ENCODE assay signal across 8 cellular contexts in the genomic region with DNA sequence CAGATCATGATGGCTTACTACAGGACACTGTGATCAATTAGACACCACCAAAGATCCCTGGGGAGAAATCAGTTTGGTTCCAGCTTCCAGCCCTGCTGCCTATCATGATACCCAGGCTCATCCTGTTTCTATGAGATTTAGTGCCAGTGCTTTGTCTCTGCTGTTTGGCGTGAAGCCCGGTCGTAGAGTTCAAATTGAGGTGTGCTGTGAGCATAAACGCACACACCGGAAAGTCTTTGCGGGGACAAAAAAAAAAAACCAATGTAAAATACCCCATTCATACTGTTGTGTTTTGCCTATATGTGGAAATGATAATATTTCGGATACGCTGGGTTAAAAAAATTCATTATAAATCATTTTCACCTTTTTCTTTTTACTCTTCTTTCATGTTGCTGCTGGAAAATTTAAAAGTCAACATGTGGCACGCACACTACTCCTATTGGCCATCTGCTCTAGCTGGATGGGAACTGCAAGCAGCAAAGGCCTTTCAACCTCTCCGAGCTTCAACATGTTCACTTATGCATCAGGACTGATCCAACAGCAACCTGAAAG. TPM values are rescaled to one million over a fixed set of nuclear protein-coding genes. Genes with fewer than 3 reads are reported as not detected.
DNase-seq lines count a peak whose midpoint lies in the region; ATAC-seq and TF ChIP-seq lines count a peak whose summit lies in the region.

No MANE protein-coding gene starts in this region.

- POLR2A ChIA-PET in CD4-positive, alpha-beta T cell (lab: Charles Lee): interaction anchor here (0.7 to 2.5 kb wide), 12 partner anchors 9 to 1098 kb away, joined by 3 to 58 read pairs (median 4); partner anchors contain the start of genes GAB3, MPP1 and RPL10

- in situ Hi-C loops in transverse colon (cut with MboI; ENCODE audit: low pct_ligation_motif_present in 1 of 4, low pct_unique_long_range_greater_than_20kb in 1 of 4, low sequenced_read_pairs in 3 of 4): no loop called here

- H3K9me3 Mint-ChIP-seq in CD4-positive, alpha-beta T cell: no peaks in the 10 kb centered on the region
- H3K9me3 Mint-ChIP-seq in activated naive CD8-positive, alpha-beta T cell treated with anti-CD3 and anti-CD28 coated beads, Interleukin-2, amount 50 U/mL, for 24 hours: no peaks in the 10 kb centered on the region

- no peak for TF ChIP-seq CTCF in CD4-positive, alpha-beta T cell (IDR thresholded peaks at IDR 0.05)
- TF ChIP-seq CTCF in LNCaP clone FGC (IDR thresholded peaks at IDR 0.05; ENCODE audit: control insufficient read depth, extremely low read depth, insufficient read depth) (no peak), transverse colon (IDR thresholded peaks at IDR 0.05) (no peak)

- intact Hi-C loops in CD4-positive, alpha-beta T cell (cut with DNase I, micrococcal nuclease): loop anchor here (1.0 to 2.0 kb wide), 3 partner anchors 43 to 79 kb away; partner anchors contain the start of gene MPP1 (in 1 of the 2)
- intact Hi-C loops in transverse colon (cut with DNase I; ENCODE audit: low total_unique reads): no loop called here

- H3K27me3 Mint-ChIP-seq in CD4-positive, alpha-beta T cell: no peaks in the 10 kb centered on the region
- no peaks in the 10 kb centered on the region for H3K27me3 Mint-ChIP-seq in activated naive CD8-positive, alpha-beta T cell treated with anti-CD3 and anti-CD28 coated beads, Interleukin-2, amount 50 U/mL, for 24 hours

- DNase-seq in CD4-positive, alpha-beta T cell: peak in 2 of 10 experiments; percentile 9 to 13
- DNase-seq in LNCaP clone FGC (ENCODE audit: low read depth): peak; percentile 21
- DNase-seq in activated naive CD8-positive, alpha-beta T cell treated with anti-CD3 and anti-CD28 coated beads, Interleukin-2, amount 50 U/mL, for 24 hours: no peak
- peak; percentile 60 for DNase-seq in left lobe of liver (ENCODE audit: low spot score)
- DNase-seq in transverse colon: peak; percentile 34
- DNase-seq in ureter (ENCODE audit: low spot score): no peak
- DNase-seq in stimulated activated CD4-positive, alpha-beta T cell treated with anti-CD3 and anti-CD28 coated beads, Interleukin-4, amount 100 ng/mL, for 1 hour: no peak

- H3K9me3 ChIP-seq in CD4-positive, alpha-beta T cell (ENCODE audit: control insufficient read depth, low read length): no peaks in the 10 kb centered on the region
- no peaks in the 10 kb centered on the region for H3K9me3 ChIP-seq in transverse colon

- H3K27ac Mint-ChIP-seq in CD4-positive, alpha-beta T cell: peak overlapping the region; percentile 95
- H3K27ac Mint-ChIP-seq in activated naive CD8-positive, alpha-beta T cell treated with anti-CD3 and anti-CD28 coated beads, Interleukin-2, amount 50 U/mL, for 24 hours: peak overlapping the region; percentile 92

- no peaks in the 10 kb centered on the region for H3K27me3 ChIP-seq in CD4-positive, alpha-beta T cell (ENCODE audit: control insufficient read depth, insufficient read depth, low read length)
- H3K27me3 ChIP-seq in transverse colon: no peaks in the 10 kb centered on the region

- no peak for TF ChIP-seq POLR2A in transverse colon (IDR thresholded peaks at IDR 0.05)

- H3K27ac ChIP-seq in CD4-positive, alpha-beta T cell (ENCODE audit: low read depth, low read length): peak overlapping the region; percentile 57
- H3K27ac ChIP-seq in transverse colon: peak overlapping the region; percentile 76 to 89 (median 82)

- H3K4me1 ChIP-seq in transverse colon: peaks cover 0 to 15% (median 3%) of the 10 kb centered on the region in 4 donors

- H3K4me3 Mint-ChIP-seq in CD4-positive, alpha-beta T cell: peak overlapping the region; percentile 91
- H3K4me3 Mint-ChIP-seq in activated naive CD8-positive, alpha-beta T cell treated with anti-CD3 and anti-CD28 coated beads, Interleukin-2, amount 50 U/mL, for 24 hours: peak overlapping the region; percentile 88

- WGBS in transverse colon (ENCODE audit: low coverage in 1 of 2), 2 donors: 58% methylated on average over 10 of the region's 10 CpGs; no CpG with 5 or more reads in 1 of the 2 donors

- peak overlapping the region; percentile 83 for H3K4me3 ChIP-seq in LNCaP clone FGC (ENCODE audit: low read depth, low read length)
- H3K4me3 ChIP-seq in transverse colon: peak overlapping the region in 3 of 4 donors; percentile 56 to 70 (median 68)

- H3K36me3 Mint-ChIP-seq in CD4-positive, alpha-beta T cell (ENCODE audit: low read depth): peaks cover 28% of the 10 kb centered on the region
- peaks cover 30% of the 10 kb centered on the region for H3K36me3 Mint-ChIP-seq in activated naive CD8-positive, alpha-beta T cell treated with anti-CD3 and anti-CD28 coated beads, Interleukin-2, amount 50 U/mL, for 24 hours (ENCODE audit: low read depth)

- no peaks in the 10 kb centered on the region for H3K36me3 ChIP-seq in transverse colon

- H3K4me1 Mint-ChIP-seq in CD4-positive, alpha-beta T cell (ENCODE audit: low read depth): peaks cover 23% of the 10 kb centered on the region
- H3K4me1 Mint-ChIP-seq in activated naive CD8-positive, alpha-beta T cell treated with anti-CD3 and anti-CD28 coated beads, Interleukin-2, amount 50 U/mL, for 24 hours: peaks cover 36% of the 10 kb centered on the region

- no peak for TF ChIP-seq EP300 in transverse colon (IDR thresholded peaks at IDR 0.05; ENCODE audit: low read depth)

- ATAC-seq in CD4-positive, alpha-beta T cell (ENCODE audit: poor library complexity): peak; percentile 12
- ATAC-seq in activated naive CD8-positive, alpha-beta T cell treated with anti-CD3 and anti-CD28 coated beads, Interleukin-2, amount 50 U/mL, for 24 hours: no peak
- ATAC-seq in left lobe of liver: peak; percentile 40
- ATAC-seq in HG02884 (IDR thresholded peaks at IDR 0.05; ENCODE audit: unreplicated experiment): no peak

- CTCF ChIA-PET in CD4-positive, alpha-beta T cell (lab: Charles Lee): interaction anchor here (1.1 to 1.2 kb wide), 2 partner anchors 10 to 13 kb away, joined by 3 to 5 read pairs; no protein-coding TSS in a partner anchor

RNA-seq across cellular contexts. Expression of gene DKC1, which starts 0.6 kb away (rescaled TPM):
- total RNA-seq in CD4-positive, alpha-beta T cell: 10 to 100 TPM; 51.7 to 58.6 TPM
- total RNA-seq in left lobe of liver (9.6 TPM), transverse colon (100 to 1,000 TPM in 1 of 4 donors, 10 to 100 TPM in 3; 12.7 to 134 (median 24.9) TPM), ureter (73.8 TPM)

RNA-seq across cellular contexts. Expression of gene GAB3, which starts 11.2 kb away (rescaled TPM):
- 1 to 10 TPM; 3.4 to 3.5 TPM for total RNA-seq in CD4-positive, alpha-beta T cell
- total RNA-seq in left lobe of liver: 0.73 TPM
- 1 to 10 TPM in 3 of 4 donors, under 1 TPM in 1; 0.37 to 4.4 (median 3.0) TPM for total RNA-seq in transverse colon
- total RNA-seq in ureter: 4.2 TPM

RNA-seq across cellular contexts. Expression of gene MPP1, which starts 43.2 kb away (rescaled TPM):
- total RNA-seq in CD4-positive, alpha-beta T cell: 10 to 100 TPM; 10.7 to 13.1 TPM
- 22.9 TPM for total RNA-seq in left lobe of liver
- total RNA-seq in transverse colon: 10 to 100 TPM; 28.7 to 44.1 (median 32.8) TPM
- total RNA-seq in ureter: 21.9 TPM

Comparison
In these comparisons a context has a peak if more than half of its experiments do, and no peak if none do; other contexts are left out.
1. ATAC-seq: peak in CD4-positive, alpha-beta T cell (single experiment) and left lobe of liver (single experiment); none in activated naive CD8-positive, alpha-beta T cell treated with anti-CD3 and anti-CD28 coated beads, Interleukin-2, amount 50 U/mL, for 24 hours (single experiment) and HG02884 (single experiment).
2. DNase-seq: peak in LNCaP clone FGC (single experiment), left lobe of liver (single experiment) and transverse colon (single experiment); none in activated naive CD8-positive, alpha-beta T cell treated with anti-CD3 and anti-CD28 coated beads, Interleukin-2, amount 50 U/mL, for 24 hours (single experiment), ureter (single experiment) and stimulated activated CD4-positive, alpha-beta T cell treated with anti-CD3 and anti-CD28 coated beads, Interleukin-4, amount 100 ng/mL, for 1 hour (single experiment).